13 cellular contexts compared by ENCODE assay signal in genomic region chr16:88378836-88379693, GRCh38.
"Had no signal": no experiment of that assay in that cellular context is flagged by ENCODE, and none has a peak within 500 bp of the region (broad histone marks: within the 10 kb centered on the region; RNA-seq: fewer than 3 reads in every experiment).

No MANE protein-coding gene starts in this region.

- H3K4me3 ChIP-seq: esophagus squamous epithelium, uterus had no signal

- H3K27me3 ChIP-seq: uterus had no signal

- FAIRE-seq: astrocyte, colon, islet of Langerhans, small intestine had no signal

- DNase-seq: activated CD8-positive, alpha-beta memory T cell treated with anti-CD3 and anti-CD28 coated beads, Interleukin-2, amount 50 U/mL, for 4 hours; activated CD8-positive, alpha-beta T cell treated with anti-CD3 and anti-CD28 coated beads for 36 hours; activated naive CD8-positive, alpha-beta T cell treated with anti-CD3 and anti-CD28 coated beads, Interleukin-2, amount 50 U/mL, for 24 hours; activated T-cell treated with anti-CD3 and anti-CD28 coated beads, Interleukin-2, amount 50 U/mL, for 72 hours; esophagus squamous epithelium; foreskin keratinocyte; small intestine; T-helper 1 cell; uterus had no signal

- H3K27ac ChIP-seq: esophagus squamous epithelium, foreskin keratinocyte, uterus, VCaP had no signal

- H3K4me1 ChIP-seq: foreskin keratinocyte, uterus had no signal

- ATAC-seq: activated CD8-positive, alpha-beta T cell treated with anti-CD3 and anti-CD28 coated beads for 36 hours; activated naive CD8-positive, alpha-beta T cell treated with anti-CD3 and anti-CD28 coated beads, Interleukin-2, amount 50 U/mL, for 24 hours; activated T-cell treated with anti-CD3 and anti-CD28 coated beads, Interleukin-2, amount 50 U/mL, for 72 hours; foreskin keratinocyte had no signal

- H3K36me3 ChIP-seq: esophagus squamous epithelium, uterus had no signal

- H3K9me3 ChIP-seq: esophagus squamous epithelium, uterus had no signal
